16 cellular contexts compared by ENCODE assay signal in genomic region chr6:17817763-17818162, GRCh38.
DNase-seq lines count a peak whose midpoint lies in the region; ATAC-seq, FAIRE-seq and TF ChIP-seq lines count a peak whose summit lies in the region.
"Had no signal": no experiment of that assay in that cellular context is flagged by ENCODE, and none has a peak within 500 bp of the region (broad histone marks: within the 10 kb centered on the region; RNA-seq: fewer than 3 reads in every experiment).

No MANE protein-coding gene starts in this region.

- H3K9me3 Mint-ChIP-seq in osteocyte (ENCODE audit: unreplicated experiment) = no peaks in the 10 kb centered on the region
- H3K9me3 Mint-ChIP-seq: IgD-negative memory B cell, T-cell had no signal

- intact Hi-C loops in left colon (cut with DNase I, micrococcal nuclease) = no loop called here

- peak; percentile 51 for DNase-seq in DMS53 (lab: John Stamatoyannopoulos, UW)
- peak; percentile 53 for DNase-seq in RCC 7860 (ENCODE audit: low spot score)
- DNase-seq in left colon = no peak
- no peak for DNase-seq in osteocyte (ENCODE audit: extremely low spot score, unreplicated experiment)
- no peak for DNase-seq in NCI-H2029 (lab: John Stamatoyannopoulos, UW)
- DNase-seq in omental fat pad (ENCODE audit: low spot score) = no peak
- no peak for DNase-seq in COR-L47 (lab: John Stamatoyannopoulos, UW)
- DNase-seq: MG63; NCI-H1048; NCI-H1436 treated with DMSO at 0.1 percent for 48 hours; NCI-H2029 treated with DMSO at 0.1 percent for 48 hours; NK-92 treated with Interleukin-12 subunit alpha and Interleukin-12 subunit beta, amount 100 ng/mL, for 24 hours; T-cell had no signal

- ATAC-seq in left colon = peak; percentile 36
- no peak for ATAC-seq in omental fat pad (ENCODE audit: low FRiP score)
- ATAC-seq: GM12878, T-cell had no signal

- no peaks in the 10 kb centered on the region for H3K27me3 Mint-ChIP-seq in osteocyte (ENCODE audit: unreplicated experiment)
- H3K27me3 Mint-ChIP-seq: IgD-negative memory B cell had no signal

- no peak overlapping the region for H3K4me3 Mint-ChIP-seq in osteocyte (ENCODE audit: unreplicated experiment)
- H3K4me3 Mint-ChIP-seq: IgD-negative memory B cell, T-cell had no signal

- FAIRE-seq in RCC 7860 (lab: Jason Lieb, UNC) = peak; percentile 57
- FAIRE-seq: GM12878, GM19239 had no signal

- peak overlapping the region; percentile 42 for H3K27ac Mint-ChIP-seq in osteocyte (ENCODE audit: unreplicated experiment)
- H3K27ac Mint-ChIP-seq: IgD-negative memory B cell, T-cell had no signal

- H3K36me3 Mint-ChIP-seq in osteocyte (ENCODE audit: unreplicated experiment) = peaks cover 23% of the 10 kb centered on the region
- H3K36me3 Mint-ChIP-seq: T-cell had no signal

- H3K4me1 Mint-ChIP-seq in osteocyte (ENCODE audit: unreplicated experiment) = peaks cover 9% of the 10 kb centered on the region
- H3K4me1 Mint-ChIP-seq: IgD-negative memory B cell, T-cell had no signal

- TF ChIP-seq CTCF in osteocyte (IDR thresholded peaks at IDR 0.05) = no peak
- no peak for TF ChIP-seq CTCF in omental fat pad (IDR thresholded peaks at IDR 0.05)

Comparison
In these comparisons a context has a peak if more than half of its experiments do, and no peak if none do; other contexts are left out.
1. DNase-seq: peak in DMS53 (single experiment) and RCC 7860 (single experiment); none in left colon (0 of 2), osteocyte (single experiment), NCI-H2029 (single experiment), omental fat pad (single experiment) and COR-L47 (single experiment).